In genomic region chr5:28234356-28234968, GRCh38 we compare ENCODE assay signal across 1 cellular context.
TF ChIP-seq lines count a peak whose summit lies in the region.

No MANE protein-coding gene starts in this region.

TF ChIP-seq in GM12878, 131 proteins besides CTCF, POLR2A, EP300 and RAD21 (continued from another document):
- TF ChIP-seq PRDM15 (CRISPR knock-in tag; IDR thresholded peaks at IDR 0.05), result no peak
- TF ChIP-seq SMAD1 (IDR thresholded peaks at IDR 0.05; ENCODE audit: low read depth, partially characterized antibody), result no peak
- TF ChIP-seq MTA2 (IDR thresholded peaks at IDR 0.05; ENCODE audit: low read depth), result no peak
- TF ChIP-seq ZNF384 (IDR thresholded peaks at IDR 0.05; ENCODE audit: borderline replicate concordance, low read depth, low read length), result no peak
- no peak for TF ChIP-seq IRF5 (IDR thresholded peaks at IDR 0.05; ENCODE audit: borderline replicate concordance)
- TF ChIP-seq FOS (IDR thresholded peaks at IDR 0.05; ENCODE audit: borderline replicate concordance, extremely low read depth, insufficient read length), result no peak
